Comparison of ENCODE assay signal across 7 cellular contexts in the genomic region with DNA sequence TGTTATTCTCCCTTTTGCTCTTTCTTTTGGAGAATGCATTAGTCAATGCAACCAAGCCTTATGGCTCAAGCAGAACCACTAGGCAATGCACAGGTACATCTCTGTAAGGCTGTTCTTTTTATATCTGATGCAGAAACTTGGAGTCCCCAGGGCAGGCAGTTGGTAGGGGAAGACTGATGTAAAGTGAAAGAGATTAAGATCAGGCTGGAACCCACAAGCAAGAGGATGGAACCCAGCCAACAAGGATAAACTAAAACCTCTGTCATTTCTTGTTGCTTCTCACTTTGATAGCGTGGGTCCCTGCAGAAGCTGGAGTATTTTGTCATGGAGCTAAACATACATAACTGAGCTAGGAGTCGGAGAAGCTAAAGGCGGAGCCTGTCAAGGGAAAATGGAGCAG.
"Had no signal": no experiment of that assay in that cellular context is flagged by ENCODE, and none has a peak within 500 bp of the region (broad histone marks: within the 10 kb centered on the region; RNA-seq: fewer than 3 reads in every experiment).

No MANE protein-coding gene starts in this region.

- ATAC-seq: HepG2, K562 had no signal

- FAIRE-seq: HepG2, HTR-8/SVneo, K562 had no signal

- DNase-seq: IMR-90, KBM-7, KG1 had no signal

- H3K27ac ChIP-seq: HL-60 had no signal

- H3K4me3 ChIP-seq: K562 had no signal
